ENCODE assay signal across 1 cellular context in genomic region chr22:17118342-17118741, GRCh38.
TF ChIP-seq lines count a peak whose summit lies in the region.

No MANE protein-coding gene starts in this region.

TF ChIP-seq in SK-N-SH treated with all-trans-retinoic acid at 6 μM for 48 hours, 23 proteins besides CTCF, POLR2A, EP300 and RAD21 (continued from another document):
- TF ChIP-seq, protein P1, sequence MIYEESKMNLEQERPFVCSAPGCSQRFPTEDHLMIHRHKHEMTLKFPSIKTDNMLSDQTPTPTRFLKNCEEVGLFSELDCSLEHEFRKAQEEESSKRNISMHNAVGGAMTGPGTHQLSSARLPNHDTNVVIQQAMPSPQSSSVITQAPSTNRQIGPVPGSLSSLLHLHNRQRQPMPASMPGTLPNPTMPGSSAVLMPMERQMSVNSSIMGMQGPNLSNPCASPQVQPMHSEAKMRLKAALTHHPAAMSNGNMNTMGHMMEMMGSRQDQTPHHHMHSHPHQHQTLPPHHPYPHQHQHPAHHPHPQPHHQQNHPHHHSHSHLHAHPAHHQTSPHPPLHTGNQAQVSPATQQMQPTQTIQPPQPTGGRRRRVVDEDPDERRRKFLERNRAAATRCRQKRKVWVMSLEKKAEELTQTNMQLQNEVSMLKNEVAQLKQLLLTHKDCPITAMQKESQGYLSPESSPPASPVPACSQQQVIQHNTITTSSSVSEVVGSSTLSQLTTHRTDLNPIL (CRISPR knock-in tag; IDR thresholded peaks at IDR 0.05; ENCODE audit: low read depth): no peak
- no peak for TF ChIP-seq OSR1 (CRISPR knock-in tag; IDR thresholded peaks at IDR 0.05)
- TF ChIP-seq ZNF70 (CRISPR knock-in tag; IDR thresholded peaks at IDR 0.05): no peak
- no peak for TF ChIP-seq PPARA (CRISPR knock-in tag; IDR thresholded peaks at IDR 0.05; ENCODE audit: borderline replicate concordance)
- TF ChIP-seq RARB (CRISPR knock-in tag; IDR thresholded peaks at IDR 0.05): no peak
- TF ChIP-seq ZNF565 (CRISPR knock-in tag; conservative IDR thresholded peaks at IDR 0.05; ENCODE audit: low read depth): no peak
- no peak for TF ChIP-seq TOX (CRISPR knock-in tag; IDR thresholded peaks at IDR 0.05; ENCODE audit: borderline replicate concordance)
- TF ChIP-seq ZC3H10 (CRISPR knock-in tag; IDR thresholded peaks at IDR 0.05): no peak
